In the genomic region with DNA sequence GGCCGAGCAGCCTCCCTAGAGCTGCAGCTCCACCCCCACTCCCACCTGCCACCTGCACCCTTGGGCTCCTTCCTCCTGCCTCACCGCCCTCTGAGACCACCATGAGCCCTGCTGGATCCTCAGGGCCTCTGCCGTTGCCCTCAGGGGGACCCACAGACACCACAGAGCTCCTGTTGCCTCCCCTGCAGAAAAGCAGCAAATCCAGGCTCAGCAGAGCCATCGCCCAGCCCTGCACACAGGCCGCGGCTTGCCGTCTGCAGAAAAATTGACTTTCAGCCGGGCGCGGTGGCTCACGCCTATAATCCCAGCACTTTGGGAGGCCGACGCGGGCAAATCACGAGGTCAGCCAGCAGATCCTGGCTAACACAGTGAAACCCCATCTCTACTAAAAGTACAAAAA, we compare ENCODE assay signal across 30 cellular contexts. TPM values are rescaled to one million over a fixed set of nuclear protein-coding genes. Genes with fewer than 3 reads are reported as not detected.
DNase-seq lines count a peak whose midpoint lies in the region; ATAC-seq and TF ChIP-seq lines count a peak whose summit lies in the region.
"Had no signal": no experiment of that assay in that cellular context is flagged by ENCODE, and none has a peak within 500 bp of the region (broad histone marks: within the 10 kb centered on the region; RNA-seq: fewer than 3 reads in every experiment).

No MANE protein-coding gene starts in this region.

- DNase-seq in SK-N-SH (no peak), RWPE2 (ENCODE audit: low spot score) (no peak), esophagus squamous epithelium (lab: John Stamatoyannopoulos, UW) (no peak), ACHN (no peak), GM19240 (ENCODE audit: insufficient read length, low spot score) (no peak)
- DNase-seq: activated CD8-positive, alpha-beta T cell treated with anti-CD3 and anti-CD28 coated beads for 36 hours; activated naive CD4-positive, alpha-beta T cell treated with anti-CD3 and anti-CD28 coated beads for 36 hours; aorta; BE2C; Calu3; cerebellar nuclear complex; effector memory CD8-positive, alpha-beta T cell; EL; head of caudate nucleus; mucosa of descending colon; NCI-H1436 treated with DMSO at 0.1 percent for 48 hours; NCI-H748 treated with DMSO at 0.1 percent for 48 hours; PC-9; stimulated activated CD4-positive, alpha-beta T cell treated with anti-CD3 and anti-CD28 coated beads, Interleukin-4, amount 100 ng/mL, for 4 hours; T-helper 2 cell; upper lobe of right lung had no signal

- TF ChIP-seq RAD21 in SK-N-SH (IDR thresholded peaks at IDR 0.05; ENCODE audit: low read length): no peak

- in situ Hi-C loops in ACHN (cut with HindIII; ENCODE audit: low pct_ligation_motif_present, low pct_unique_long_range_greater_than_20kb, low sequenced_read_pairs): no loop called here

- ATAC-seq in SK-N-SH treated with all-trans-retinoic acid at 6 μM for 48 hours: no peak; the same call in 2 of the 3 replicates
- ATAC-seq in RWPE2 (ENCODE audit: low read depth): no peak; the same call in 1 of the 3 replicates
- ATAC-seq in GM19035 (IDR thresholded peaks at IDR 0.05; ENCODE audit: unreplicated experiment): no peak
- ATAC-seq: activated CD8-positive, alpha-beta T cell treated with anti-CD3 and anti-CD28 coated beads for 36 hours; effector memory CD8-positive, alpha-beta T cell had no signal

- no peak overlapping the region for H3K4me2 ChIP-seq in SK-N-SH
- H3K4me2 ChIP-seq: PC-9 had no signal

- no peaks in the 10 kb centered on the region for H3K27me3 ChIP-seq in SK-N-SH (ENCODE audit: insufficient read depth)
- H3K27me3 ChIP-seq in RWPE2 (ENCODE audit: insufficient read depth, poor library complexity, severe bottlenecking): no peaks in the 10 kb centered on the region
- H3K27me3 ChIP-seq in esophagus squamous epithelium: no peaks in the 10 kb centered on the region
- H3K27me3 ChIP-seq: BE2C, SJSA1, upper lobe of right lung had no signal

- CTCF ChIA-PET in SK-N-SH (lab: Yijun Ruan, JAX): interaction anchor here (0.6 to 2.6 kb wide), 6 partner anchors 8 to 385 kb away, joined by 3 to 11 read pairs (median 4); partner anchors contain the start of gene MCRIP1

- H3K79me2 ChIP-seq in SK-N-SH (ENCODE audit: insufficient read depth): no peaks in the 10 kb centered on the region; the same call in 1 of the 2 replicates

- no peak overlapping the region for H2AFZ ChIP-seq in SK-N-SH (ENCODE audit: low read depth)
- H2AFZ ChIP-seq: PC-9 had no signal

- H3K4me1 ChIP-seq in SK-N-SH (ENCODE audit: control insufficient read depth in 1 of 2, insufficient read depth in 2 of 2, low read depth in 1 of 2, low read length in 1 of 2): no peaks in the 10 kb centered on the region
- H3K4me1 ChIP-seq in RWPE2 (ENCODE audit: insufficient read depth, poor library complexity, severe bottlenecking): peaks cover 16% of the 10 kb centered on the region
- peaks cover 19 to 58% (median 21%) of the 10 kb centered on the region in 3 donors for H3K4me1 ChIP-seq in esophagus squamous epithelium
- H3K4me1 ChIP-seq: BE2C, SJSA1, upper lobe of right lung had no signal

- H3K9me3 ChIP-seq in SK-N-SH (no peaks in the 10 kb centered on the region), RWPE2 (ENCODE audit: severe bottlenecking) (no peaks in the 10 kb centered on the region), esophagus squamous epithelium (no peaks in the 10 kb centered on the region)
- H3K9me3 ChIP-seq: BE2C, mucosa of descending colon, SJSA1, upper lobe of right lung had no signal

- TF ChIP-seq CTCF in SK-N-SH (IDR thresholded peaks at IDR 0.05): no peak
- no peak for TF ChIP-seq CTCF in RWPE2 (IDR thresholded peaks at IDR 0.05; ENCODE audit: poor library complexity, severe bottlenecking)
- TF ChIP-seq CTCF in esophagus squamous epithelium (IDR thresholded peaks at IDR 0.05): no peak

- 92% methylated on average over 15 of the region's 15 CpGs for WGBS in SK-N-SH (ENCODE audit: low lambda C conversion rate)
- whole genome bisulfite sequencing in esophagus squamous epithelium, 2 donors: 15 to 48% methylated on average over 4 to 5 of the region's 15 CpGs

- no peak for TF ChIP-seq EP300 in SK-N-SH (IDR thresholded peaks at IDR 0.05; ENCODE audit: borderline replicate concordance in 1 of 2, low read depth in 1 of 2, low read length in 1 of 2)

- no peaks in the 10 kb centered on the region for H3K9me2 ChIP-seq in SK-N-SH

- H3F3A ChIP-seq in SK-N-SH (replicated peaks; ENCODE audit: insufficient read depth): peaks cover 34% of the 10 kb centered on the region

- POLR2A ChIA-PET in SK-N-SH (lab: Yijun Ruan, JAX): interaction anchor here (1.1 to 1.2 kb wide), 2 partner anchors 9 to 22 kb away, joined by 3 to 6 read pairs; partner anchors contain the start of gene MCRIP1

- intact Hi-C loops in esophagus squamous epithelium (cut with DNase I): no loop called here

- TF ChIP-seq POLR2A in esophagus squamous epithelium (IDR thresholded peaks at IDR 0.05): no peak

- H3K27ac ChIP-seq in SK-N-SH (ENCODE audit: low read depth in 2 of 2, low read length in 1 of 2): no peak overlapping the region
- H3K27ac ChIP-seq in RWPE2 (ENCODE audit: poor library complexity, severe bottlenecking): peak overlapping the region; percentile 74
- peak overlapping the region; percentile 90 to 93 (median 92) for H3K27ac ChIP-seq in esophagus squamous epithelium
- peak overlapping the region in 20 of 21 experiments; percentile 37 to 88 (median 80) for H3K27ac ChIP-seq in skin epidermis
- H3K27ac ChIP-seq: PC-9, SJSA1, upper lobe of right lung had no signal

- H3K4me3 ChIP-seq in SK-N-SH (ENCODE audit: low read depth in 2 of 2, low read length in 1 of 2): no peak overlapping the region
- H3K4me3 ChIP-seq in RWPE2 (ENCODE audit: severe bottlenecking): no peak overlapping the region
- H3K4me3 ChIP-seq in esophagus squamous epithelium: peak overlapping the region in 3 of 4 donors; percentile 16 to 34 (median 24)
- peak overlapping the region in 1 of 7 experiments; percentile 7 for H3K4me3 ChIP-seq in skin epidermis
- H3K4me3 ChIP-seq: mucosa of descending colon, PC-9, SJSA1, upper lobe of right lung had no signal

- H3K9ac ChIP-seq in SK-N-SH: no peak overlapping the region

- H3K36me3 ChIP-seq in SK-N-SH (replicated peaks in 1 of 2; ENCODE audit: control insufficient read depth in 1 of 2, insufficient read depth in 2 of 2, low read length in 1 of 2) (peaks cover 27 to 43% of the 10 kb centered on the region in 2 experiments), RWPE2 (ENCODE audit: low read depth) (peaks cover 46% of the 10 kb centered on the region), esophagus squamous epithelium (peaks cover 39 to 47% (median 43%) of the 10 kb centered on the region in 3 donors)

- no peaks in the 10 kb centered on the region; the same call in 1 of the 2 replicates for H4K20me1 ChIP-seq in SK-N-SH (ENCODE audit: insufficient read depth)

TF ChIP-seq in SK-N-SH, 30 proteins besides CTCF, POLR2A, EP300 and RAD21:
- TF ChIP-seq TCF12 (IDR thresholded peaks at IDR 0.05) (no peak), USF1 (IDR thresholded peaks at IDR 0.05; ENCODE audit: borderline replicate concordance, low read depth) (no peak), POLR2AphosphoS5 (IDR thresholded peaks at IDR 0.05; ENCODE audit: low read depth, low read length) (peak; percentile 22; the same call in 1 of the 2 replicates)
TF ChIP-seq in SK-N-SH: peak in this region for 1.

TF ChIP-seq in SK-N-SH treated with all-trans-retinoic acid at 6 μM for 48 hours, 23 proteins besides CTCF, POLR2A, EP300 and RAD21 (continues in another document):
- no peak for TF ChIP-seq BACH2 (CRISPR knock-in tag; IDR thresholded peaks at IDR 0.05; ENCODE audit: borderline replicate concordance)
- TF ChIP-seq ARNTL (CRISPR knock-in tag; IDR thresholded peaks at IDR 0.05; ENCODE audit: borderline replicate concordance, low read depth): no peak
- TF ChIP-seq ZC3H10 (CRISPR knock-in tag; IDR thresholded peaks at IDR 0.05): no peak
- no peak for TF ChIP-seq ISL1 (CRISPR knock-in tag; IDR thresholded peaks at IDR 0.05)
- TF ChIP-seq ZNF8 (CRISPR knock-in tag; IDR thresholded peaks at IDR 0.05): no peak
- TF ChIP-seq ZNF565 (CRISPR knock-in tag; conservative IDR thresholded peaks at IDR 0.05; ENCODE audit: low read depth): no peak
- TF ChIP-seq RARB (CRISPR knock-in tag; IDR thresholded peaks at IDR 0.05): no peak
- TF ChIP-seq OSR1 (CRISPR knock-in tag; IDR thresholded peaks at IDR 0.05): no peak
- no peak for TF ChIP-seq CSDC2 (CRISPR knock-in tag; IDR thresholded peaks at IDR 0.05)
- TF ChIP-seq GLIS3 (CRISPR knock-in tag; IDR thresholded peaks at IDR 0.05): no peak

RNA-seq across cellular contexts. Expression of gene PPP1R27, which starts 7.0 kb away (rescaled TPM):
- 0.07 and 0.16 TPM in 2 replicates for polyA plus RNA-seq in SK-N-SH (2012; rRNA removed)
- polyA plus RNA-seq in SK-N-SH (2012; cell fraction: cytosol; rRNA removed): 0.01 TPM in 1 of 2 replicates, not detected in the other
- polyA plus RNA-seq in SK-N-SH (2012; cell fraction: nucleus; rRNA removed): 0.19 and 0.23 TPM in 2 replicates
- total RNA-seq in esophagus squamous epithelium: not detected
- total RNA-seq: A172; activated CD8-positive, alpha-beta T cell treated with anti-CD3 and anti-CD28 coated beads for 36 hours; activated naive CD4-positive, alpha-beta T cell treated with anti-CD3 and anti-CD28 coated beads for 36 hours; aorta; Calu3; liver; neural crest cell; PC-9; renal cortical epithelial cell; SJSA1; upper lobe of right lung; WTC11 had no signal

RNA-seq across cellular contexts. Expression of gene MCRIP1, which starts 8.8 kb away (rescaled TPM):
- polyA plus RNA-seq in SK-N-SH (2012; rRNA removed): 120 and 156 TPM in 2 replicates
- polyA plus RNA-seq in SK-N-SH (2012; cell fraction: cytosol; rRNA removed): 65.6 and 105 TPM in 2 replicates
- polyA plus RNA-seq in SK-N-SH (2012; cell fraction: nucleus; rRNA removed): 167 and 258 TPM in 2 replicates
- 10 to 100 TPM in 3 of 4 donors, 1 to 10 TPM in 1; 8.7 to 28.0 (median 13.2) TPM for total RNA-seq in esophagus squamous epithelium

RNA-seq across cellular contexts. Expression of gene P4HB, which starts 18.5 kb away (rescaled TPM):
- 112 and 165 TPM in 2 replicates for polyA plus RNA-seq in SK-N-SH (2012; rRNA removed)
- 240 and 314 TPM in 2 replicates for polyA plus RNA-seq in SK-N-SH (2012; cell fraction: cytosol; rRNA removed)
- polyA plus RNA-seq in SK-N-SH (2012; cell fraction: nucleus; rRNA removed): 212 and 321 TPM in 2 replicates
- 1,000 to 10,000 TPM in 3 of 4 donors, 100 to 1,000 TPM in 1; 459 to 2,191 (median 1,569) TPM for total RNA-seq in esophagus squamous epithelium

RNA-seq across cellular contexts. Expression of gene ARHGDIA, which starts 29.3 kb away (rescaled TPM):
- polyA plus RNA-seq in SK-N-SH (2012; rRNA removed): 184 and 385 TPM in 2 replicates
- polyA plus RNA-seq in SK-N-SH (2012; cell fraction: cytosol; rRNA removed): 158 and 279 TPM in 2 replicates
- polyA plus RNA-seq in SK-N-SH (2012; cell fraction: nucleus; rRNA removed): 650 and 681 TPM in 2 replicates
- total RNA-seq in esophagus squamous epithelium: 100 to 1,000 TPM; 166 to 239 (median 176) TPM

RNA-seq across cellular contexts. Expression of gene GCGR, which starts 37.9 kb away (rescaled TPM):
- not detected in 2 replicates for polyA plus RNA-seq in SK-N-SH (2012; rRNA removed)
- not detected in 2 replicates for polyA plus RNA-seq in SK-N-SH (2012; cell fraction: cytosol; rRNA removed)
- 0.02 and 0.15 TPM in 2 replicates for polyA plus RNA-seq in SK-N-SH (2012; cell fraction: nucleus; rRNA removed)
- not detected for total RNA-seq in esophagus squamous epithelium
- total RNA-seq: A172; activated CD8-positive, alpha-beta T cell treated with anti-CD3 and anti-CD28 coated beads for 36 hours; activated naive CD4-positive, alpha-beta T cell treated with anti-CD3 and anti-CD28 coated beads for 36 hours; neural crest cell; PC-9; renal cortical epithelial cell; SJSA1; upper lobe of right lung had no signal
- polyA plus RNA-seq: aorta had no signal

Comparison
In these comparisons a context has a peak if more than half of its experiments do, and no peak if none do; other contexts are left out.
1. H3K27ac ChIP-seq: peak in RWPE2 (single experiment), esophagus squamous epithelium (4 of 4) and skin epidermis (20 of 21); none in SK-N-SH (0 of 2).
2. H3K4me3 ChIP-seq: peak in esophagus squamous epithelium (3 of 4); none in SK-N-SH (0 of 2) and RWPE2 (single experiment).